ENCODE assay signal across 23 cellular contexts in the genomic region with DNA sequence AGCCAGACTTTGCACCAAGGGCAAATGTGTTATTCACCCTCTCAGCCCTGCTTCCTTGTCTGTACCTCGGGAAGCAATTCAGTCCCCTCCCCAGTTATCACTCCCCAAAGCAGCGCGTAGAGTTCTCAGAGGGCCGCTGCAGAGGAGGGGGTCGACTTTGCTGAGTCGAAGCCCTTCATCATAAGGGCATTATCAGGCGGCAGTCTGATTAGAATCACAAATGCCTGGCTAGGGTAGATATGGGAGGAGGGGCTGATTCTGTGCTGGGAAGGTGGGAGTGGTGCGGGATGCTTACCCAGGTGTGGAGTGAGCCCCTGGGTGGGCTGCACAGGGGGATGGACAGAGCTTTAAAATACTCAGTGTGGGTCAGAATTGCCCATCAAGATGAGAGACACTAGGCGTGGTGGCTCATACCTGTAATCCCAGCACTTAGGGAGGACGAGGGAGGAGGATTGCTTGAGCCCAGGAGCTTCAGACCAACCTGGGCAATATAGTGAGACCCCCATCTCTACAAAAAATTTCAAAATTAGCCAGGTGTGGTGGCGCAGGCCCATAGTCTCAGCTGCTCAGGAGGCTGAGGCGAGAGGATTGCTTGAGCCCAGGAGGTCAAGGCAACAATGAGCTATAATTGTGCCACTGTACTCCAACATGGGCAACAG. TPM values are rescaled to one million over a fixed set of nuclear protein-coding genes. Genes with fewer than 3 reads are reported as not detected.
"Had no signal": no experiment of that assay in that cellular context is flagged by ENCODE, and none has a peak within 500 bp of the region (broad histone marks: within the 10 kb centered on the region; RNA-seq: fewer than 3 reads in every experiment).

No MANE protein-coding gene starts in this region.

- H3K4me2 ChIP-seq: PC-9 had no signal

- H3K4me3 ChIP-seq: adrenal gland, MG63, PC-9 had no signal

- H3K27ac Mint-ChIP-seq: activated CD8-positive, alpha-beta T cell treated with anti-CD3 and anti-CD28 coated beads, Interleukin-2, amount 10 ng/mL, durations not matched to agents 7 days and 5 days; activated naive CD8-positive, alpha-beta T cell treated with anti-CD3 and anti-CD28 coated beads, Interleukin-2, amount 10 ng/mL, durations not matched to agents 7 days and 5 days had no signal

- ATAC-seq: activated CD8-positive, alpha-beta T cell treated with anti-CD3 and anti-CD28 coated beads, Interleukin-2, amount 10 ng/mL, durations not matched to agents 7 days and 5 days had no signal

- H3K4me1 Mint-ChIP-seq: activated naive CD8-positive, alpha-beta T cell treated with anti-CD3 and anti-CD28 coated beads, Interleukin-2, amount 10 ng/mL, durations not matched to agents 7 days and 5 days had no signal

- H3K9me3 ChIP-seq: adrenal gland, MG63 had no signal

- H3K36me3 Mint-ChIP-seq: activated naive CD8-positive, alpha-beta T cell treated with anti-CD3 and anti-CD28 coated beads, Interleukin-2, amount 10 ng/mL, durations not matched to agents 7 days and 5 days had no signal

- H3K4me3 Mint-ChIP-seq: activated CD8-positive, alpha-beta T cell treated with anti-CD3 and anti-CD28 coated beads, Interleukin-2, amount 10 ng/mL, durations not matched to agents 7 days and 5 days; activated naive CD8-positive, alpha-beta T cell treated with anti-CD3 and anti-CD28 coated beads, Interleukin-2, amount 10 ng/mL, durations not matched to agents 7 days and 5 days had no signal

- DNase-seq: activated CD4-positive, alpha-beta T cell treated with anti-CD3 and anti-CD28 coated beads for 48 hours; activated CD4-positive, alpha-beta T cell treated with anti-CD3 and anti-CD28 coated beads, Interleukin-2, amount 50 U/mL, for 4 hours; activated CD4-positive, CD25-positive, alpha-beta regulatory T cell treated with anti-CD3 and anti-CD28 coated beads, Interleukin-2, amount 50 U/mL, for 72 hours; activated CD8-positive, alpha-beta memory T cell treated with anti-CD3 and anti-CD28 coated beads, Interleukin-2, amount 50 U/mL, for 48 hours; activated CD8-positive, alpha-beta T cell treated with anti-CD3 and anti-CD28 coated beads, Interleukin-2, amount 10 ng/mL, durations not matched to agents 7 days and 5 days; activated naive CD4-positive, alpha-beta T cell treated with anti-CD3 and anti-CD28 coated beads, Interleukin-2, amount 50 U/mL, for 16 hours; activated naive CD8-positive, alpha-beta T cell treated with anti-CD3 and anti-CD28 coated beads, Interleukin-2, amount 10 ng/mL, durations not matched to agents 7 days and 5 days; activated T-cell treated with anti-CD3 and anti-CD28 coated beads, Interleukin-2, amount 50 U/mL, for 1 hour; adrenal gland; anterior cingulate cortex; MG63; MV-4-11; NCI-H1092 treated with DMSO at 0.1 percent for 48 hours; NCI-H1417 treated with DMSO at 0.1 percent for 48 hours; NCI-H1694; NCI-H2029 treated with DMSO at 0.1 percent for 48 hours; NCI-H345; NCI-H510A; PC-9; SIG-M5; T-helper 2 cell; WERI-Rb-1 had no signal

- H3K36me3 ChIP-seq: adrenal gland, MG63, WERI-Rb-1 had no signal

- H3K27me3 ChIP-seq: adrenal gland, MG63 had no signal

- H2AFZ ChIP-seq: PC-9 had no signal

- H3K4me1 ChIP-seq: adrenal gland had no signal

- H3K27ac ChIP-seq: adrenal gland, PC-9, WERI-Rb-1 had no signal

- H3K9me3 Mint-ChIP-seq: activated naive CD8-positive, alpha-beta T cell treated with anti-CD3 and anti-CD28 coated beads, Interleukin-2, amount 10 ng/mL, durations not matched to agents 7 days and 5 days had no signal

RNA-seq across cellular contexts. Expression of a gene that starts 36.1 kb away (rescaled TPM):
- total RNA-seq: activated CD8-positive, alpha-beta T cell treated with anti-CD3 and anti-CD28 coated beads, Interleukin-2, amount 10 ng/mL, durations not matched to agents 7 days and 5 days; activated naive CD8-positive, alpha-beta T cell treated with anti-CD3 and anti-CD28 coated beads, Interleukin-2, amount 10 ng/mL, durations not matched to agents 7 days and 5 days; cardiac septum had no signal
